ENCODE assay signal across 22 cellular contexts in genomic region chr6:43837501-43837900, GRCh38.
"Had no signal": no experiment of that assay in that cellular context is flagged by ENCODE, and none has a peak within 500 bp of the region (broad histone marks: within the 10 kb centered on the region; RNA-seq: fewer than 3 reads in every experiment).

No MANE protein-coding gene starts in this region.

- H3K9me3 ChIP-seq: gastroesophageal sphincter, lower lobe of right lung, ovary, right atrium auricular region, spleen, uterus had no signal

- H3K9me3 Mint-ChIP-seq: activated CD4-positive, alpha-beta memory T cell treated with anti-CD3 and anti-CD28 coated beads, Interleukin-2, amount 10 ng/mL, durations not matched to agents 7 days and 5 days; activated CD4-positive, alpha-beta T cell treated with anti-CD3 and anti-CD28 coated beads, Interleukin-2, amount 10 ng/mL, durations not matched to agents 7 days and 5 days; activated T-cell treated with anti-CD3 and anti-CD28 coated beads, Interleukin-2, amount 50 U/mL, for 4 hours; activated T-helper 17 cell treated with anti-CD3 and anti-CD28 coated beads, Interleukin-2, amount 50 U/mL, for 72 hours; natural killer cell had no signal

- H3K4me3 ChIP-seq: gastroesophageal sphincter, lower lobe of right lung, ovary, right atrium auricular region, spleen, uterus had no signal

- H3K4me1 Mint-ChIP-seq: activated CD4-positive, alpha-beta memory T cell treated with anti-CD3 and anti-CD28 coated beads, Interleukin-2, amount 10 ng/mL, durations not matched to agents 7 days and 5 days; activated CD4-positive, alpha-beta T cell treated with anti-CD3 and anti-CD28 coated beads, Interleukin-2, amount 10 ng/mL, durations not matched to agents 7 days and 5 days; activated T-helper 17 cell treated with anti-CD3 and anti-CD28 coated beads, Interleukin-2, amount 50 U/mL, for 72 hours; natural killer cell; T-helper 17 cell had no signal

- FAIRE-seq: endothelial cell of umbilical vein, keratinocyte had no signal

- H3K36me3 ChIP-seq: gastroesophageal sphincter, lower lobe of right lung, ovary, right atrium auricular region, spleen, uterus had no signal

- H3K36me3 Mint-ChIP-seq: natural killer cell had no signal

- ATAC-seq: activated T-cell treated with anti-CD3 and anti-CD28 coated beads, Interleukin-2, amount 50 U/mL, for 4 hours; gastroesophageal sphincter; T-helper 17 cell had no signal

- H3K27ac ChIP-seq: gastroesophageal sphincter, lower lobe of right lung, ovary, right atrium auricular region, uterus had no signal

- H3K27ac Mint-ChIP-seq: activated CD4-positive, alpha-beta memory T cell treated with anti-CD3 and anti-CD28 coated beads, Interleukin-2, amount 10 ng/mL, durations not matched to agents 7 days and 5 days; activated CD4-positive, alpha-beta T cell treated with anti-CD3 and anti-CD28 coated beads, Interleukin-2, amount 10 ng/mL, durations not matched to agents 7 days and 5 days; activated T-helper 17 cell treated with anti-CD3 and anti-CD28 coated beads, Interleukin-2, amount 50 U/mL, for 72 hours; natural killer cell; T-helper 17 cell had no signal

- H3K4me3 Mint-ChIP-seq: activated CD4-positive, alpha-beta memory T cell treated with anti-CD3 and anti-CD28 coated beads, Interleukin-2, amount 10 ng/mL, durations not matched to agents 7 days and 5 days; activated CD4-positive, alpha-beta T cell treated with anti-CD3 and anti-CD28 coated beads, Interleukin-2, amount 10 ng/mL, durations not matched to agents 7 days and 5 days; activated T-cell treated with anti-CD3 and anti-CD28 coated beads, Interleukin-2, amount 50 U/mL, for 4 hours; activated T-helper 17 cell treated with anti-CD3 and anti-CD28 coated beads, Interleukin-2, amount 50 U/mL, for 72 hours; natural killer cell; T-helper 17 cell had no signal

- H3K27me3 ChIP-seq: gastroesophageal sphincter, ovary, right atrium auricular region, spleen, uterus had no signal

- H3K4me1 ChIP-seq: gastroesophageal sphincter, right atrium auricular region, uterus had no signal

- DNase-seq: activated CD4-positive, alpha-beta memory T cell treated with anti-CD3 and anti-CD28 coated beads, Interleukin-2, amount 10 ng/mL, durations not matched to agents 7 days and 5 days; activated CD4-positive, alpha-beta T cell treated with anti-CD3 and anti-CD28 coated beads, Interleukin-2, amount 10 ng/mL, durations not matched to agents 7 days and 5 days; activated CD4-positive, CD25-positive, alpha-beta regulatory T cell treated with anti-CD3 and anti-CD28 coated beads, Interleukin-2, amount 50 U/mL, for 72 hours; activated CD8-positive, alpha-beta memory T cell treated with anti-CD3 and anti-CD28 coated beads, Interleukin-2, amount 50 U/mL, for 48 hours; activated gamma-delta T cell treated with Interleukin-2 at 50 U/mL for 16 hours; activated naive CD4-positive, alpha-beta T cell treated with anti-CD3 and anti-CD28 coated beads, Interleukin-2, amount 50 U/mL, for 16 hours; activated T-cell treated with anti-CD3 and anti-CD28 coated beads, Interleukin-2, amount 50 U/mL, for 4 hours; amniotic stem cell; central memory CD4-positive, alpha-beta T cell; hippocampal formation; lower lobe of right lung; natural killer cell; ovary; spleen; stimulated activated naive CD4-positive, alpha-beta T cell treated with Interleukin-2 at 50 U/mL for 16 hours; T-helper 17 cell; uterus had no signal

- H3K27me3 Mint-ChIP-seq: activated CD4-positive, alpha-beta T cell treated with anti-CD3 and anti-CD28 coated beads, Interleukin-2, amount 10 ng/mL, durations not matched to agents 7 days and 5 days had no signal
